In the genomic region with DNA sequence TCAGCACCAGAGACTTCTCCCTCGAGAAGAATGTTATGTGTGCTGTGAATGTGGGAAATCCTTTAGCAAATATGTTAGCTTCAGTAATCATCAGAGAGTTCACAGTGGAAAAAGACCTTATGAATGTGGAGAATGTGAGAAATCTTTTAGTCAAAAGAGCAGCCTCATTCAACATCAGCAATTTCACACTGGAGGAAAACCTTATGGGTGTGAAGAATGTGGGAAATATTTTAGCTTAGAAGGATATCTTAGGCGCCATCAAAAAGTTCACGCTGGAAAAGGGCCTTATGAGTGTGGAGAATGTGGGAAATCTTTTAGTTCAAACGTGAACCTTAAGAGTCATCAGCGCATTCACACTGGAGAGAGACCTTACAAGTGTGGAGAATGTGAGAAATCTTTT, we compare ENCODE assay signal across 21 cellular contexts.
"Had no signal": no experiment of that assay in that cellular context is flagged by ENCODE, and none has a peak within 500 bp of the region (broad histone marks: within the 10 kb centered on the region; RNA-seq: fewer than 3 reads in every experiment).

No MANE protein-coding gene starts in this region.

- H3K27me3 Mint-ChIP-seq: activated CD4-positive, alpha-beta T cell treated with anti-CD3 and anti-CD28 coated beads, Interleukin-2, amount 10 ng/mL, durations not matched to agents 24 days and 14 days had no signal

- ATAC-seq: activated naive CD4-positive, alpha-beta T cell treated with anti-CD3 and anti-CD28 coated beads, Interleukin-2, amount 50 U/mL, for 72 hours; activated T-cell treated with anti-CD3 and anti-CD28 coated beads, Interleukin-2, amount 50 U/mL, for 72 hours; body of pancreas; gastroesophageal sphincter; heart right ventricle had no signal

- H3K9me3 ChIP-seq: body of pancreas, gastroesophageal sphincter, heart right ventricle had no signal

- H3K9me3 Mint-ChIP-seq: activated CD4-positive, alpha-beta T cell treated with anti-CD3 and anti-CD28 coated beads, Interleukin-2, amount 10 ng/mL, durations not matched to agents 24 days and 14 days; activated naive CD4-positive, alpha-beta T cell treated with anti-CD3 and anti-CD28 coated beads, Interleukin-2, amount 50 U/mL, for 72 hours; activated T-cell treated with anti-CD3 and anti-CD28 coated beads, Interleukin-2, amount 50 U/mL, for 72 hours; mesothelial cell of epicardium had no signal

- H3K27ac ChIP-seq: body of pancreas, gastroesophageal sphincter, heart right ventricle had no signal

- H3K27me3 ChIP-seq: body of pancreas, gastroesophageal sphincter, heart right ventricle had no signal

- H3K27ac Mint-ChIP-seq: activated CD4-positive, alpha-beta T cell treated with anti-CD3 and anti-CD28 coated beads, Interleukin-2, amount 10 ng/mL, durations not matched to agents 24 days and 14 days; activated naive CD4-positive, alpha-beta T cell treated with anti-CD3 and anti-CD28 coated beads, Interleukin-2, amount 50 U/mL, for 72 hours had no signal

- H3K4me3 Mint-ChIP-seq: activated CD4-positive, alpha-beta T cell treated with anti-CD3 and anti-CD28 coated beads, Interleukin-2, amount 10 ng/mL, durations not matched to agents 24 days and 14 days; activated T-cell treated with anti-CD3 and anti-CD28 coated beads, Interleukin-2, amount 50 U/mL, for 72 hours; mesothelial cell of epicardium had no signal

- DNase-seq: activated CD4-positive, alpha-beta T cell treated with anti-CD3 and anti-CD28 coated beads, Interleukin-2, amount 10 ng/mL, durations not matched to agents 24 days and 14 days; activated CD4-positive, CD25-positive, alpha-beta regulatory T cell; activated CD8-positive, alpha-beta memory T cell treated with anti-CD3 and anti-CD28 coated beads, Interleukin-2, amount 50 U/mL, for 4 hours; activated effector memory CD4-positive, alpha-beta T cell treated with anti-CD3 and anti-CD28 coated beads, Interleukin-2, amount 50 U/mL, for 16 hours; activated T-cell treated with anti-CD3 and anti-CD28 coated beads, Interleukin-2, amount 50 U/mL, for 72 hours; amniotic stem cell; body of pancreas; central memory CD4-positive, alpha-beta T cell; cortex of kidney; heart right ventricle; occipital lobe; posterior cingulate gyrus; retina; stimulated activated CD4-positive, alpha-beta T cell treated with anti-CD3 and anti-CD28 coated beads, Interleukin-12 subunit alpha, Interleukin-12 subunit beta, amount 100 ng/mL, for 4 hours; stimulated activated CD4-positive, alpha-beta T cell treated with anti-CD3 and anti-CD28 coated beads, Interleukin-1b, Interleukin-23, amount 100 ng/mL, for 48 hours; stimulated activated CD8-positive, alpha-beta memory T cell treated with anti-CD3 and anti-CD28 coated beads, Interleukin-4, amount 100 ng/mL, for 48 hours; stimulated activated naive CD4-positive, alpha-beta T cell; T1000 had no signal

- H3K4me1 ChIP-seq: body of pancreas, gastroesophageal sphincter had no signal

- H3K4me3 ChIP-seq: body of pancreas, gastroesophageal sphincter, heart right ventricle had no signal

- H3K4me1 Mint-ChIP-seq: mesothelial cell of epicardium had no signal
